In the genomic region with DNA sequence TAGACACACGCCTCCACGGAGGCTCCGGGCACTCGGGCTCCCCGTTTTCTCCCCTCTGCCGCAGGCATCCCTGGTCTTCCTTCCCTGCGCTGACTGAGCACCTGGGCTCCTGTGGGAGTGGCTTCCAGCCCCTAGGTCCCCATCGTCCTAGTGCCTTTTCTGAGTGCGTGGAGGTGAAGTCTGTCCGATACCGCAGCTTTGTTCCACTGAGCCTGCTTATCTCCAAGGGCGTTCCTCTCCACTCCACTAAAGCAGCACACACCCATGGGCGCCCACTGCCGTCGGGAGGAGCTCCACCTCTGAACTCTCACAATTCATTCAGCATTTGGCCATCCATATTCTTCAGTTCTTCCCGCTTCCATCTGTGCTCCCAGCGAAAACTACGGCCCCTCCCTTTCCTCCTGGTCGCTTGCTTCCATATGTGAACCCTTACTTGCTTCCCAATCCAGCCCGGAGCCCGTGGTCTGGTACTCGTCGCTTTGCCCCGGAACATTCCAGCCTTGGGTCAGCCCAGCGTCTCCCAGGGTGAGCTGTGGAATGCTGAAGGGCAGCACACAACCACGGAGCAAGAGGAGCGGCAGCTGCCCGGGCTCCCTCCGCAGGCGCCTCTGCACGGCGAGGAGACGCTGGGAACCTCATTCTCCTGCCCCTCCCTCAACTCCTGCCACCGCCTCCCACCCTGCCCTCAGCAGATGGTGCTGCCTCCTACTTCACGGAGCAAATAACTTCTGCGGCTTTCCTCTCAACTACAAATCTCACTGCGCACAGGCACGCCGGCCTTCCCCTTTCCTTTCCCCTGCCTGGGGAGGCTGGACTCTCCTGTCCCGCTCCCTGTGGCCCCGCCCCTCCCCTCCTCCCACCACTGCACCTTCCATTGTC, we compare ENCODE assay signal across 8 cellular contexts. TPM values are rescaled to one million over a fixed set of nuclear protein-coding genes. Genes with fewer than 3 reads are reported as not detected.
A peak's percentile ranks its signal among the peaks of the same experiment; 100 is the strongest.
DNase-seq lines count a peak whose midpoint lies in the region; ATAC-seq, FAIRE-seq and TF ChIP-seq lines count a peak whose summit lies in the region.

No MANE protein-coding gene starts in this region.

- peak overlapping the region; percentile 29 to 81 for H3K9ac ChIP-seq in kidney (ENCODE audit: low read length in 2 of 2)

- H3K9me3 ChIP-seq in kidney (ENCODE audit: control insufficient read depth in 1 of 2, low read length in 2 of 2) (no peaks in the 10 kb centered on the region), small intestine (ENCODE audit: control insufficient read depth, low read depth) (no peaks in the 10 kb centered on the region)

- intact Hi-C loops in Calu3 (cut with micrococcal nuclease; ENCODE audit: unreplicated experiment) = no loop called here
- intact Hi-C loops in kidney (cut with DNase I) = no loop called here

- H3K27me3 Mint-ChIP-seq in Calu3 (ENCODE audit: unreplicated experiment) = peaks cover 26% of the 10 kb centered on the region

- FAIRE-seq in kidney (lab: Jason Lieb, UNC) (no peak), small intestine (lab: Jason Lieb, UNC) (no peak)

- ATAC-seq in HG03159 (IDR thresholded peaks at IDR 0.05; ENCODE audit: unreplicated experiment) = no peak

- no TSS peak for BruUV-seq in Calu3 (replicated peaks; lab: Mats Ljungman, UMichigan)

- peaks cover 11% of the 10 kb centered on the region for H3K36me3 Mint-ChIP-seq in Calu3 (ENCODE audit: insufficient read depth, unreplicated experiment)

- DNase-seq in Calu3 (peak; percentile 49), T-helper 9 cell (peak; percentile 26), cerebellar cortex (ENCODE audit: low spot score) (peak; percentile 44), kidney (peak; percentile 91), small intestine (peak; percentile 90), GOT3 (lab: John Stamatoyannopoulos, UW) (no peak)
- peak; percentile 40 for DNase-seq in Jurkat, Clone E6-1 (ENCODE audit: low read depth, low spot score)

- 0 to 1% (median 1%) methylated on average over 39 to 41 of the region's 41 CpGs for WGBS in small intestine, 3 donors

- peaks cover 0 to 2% of the 10 kb centered on the region in 2 donors for H3K36me3 ChIP-seq in kidney (ENCODE audit: control insufficient read depth in 1 of 2, insufficient read depth in 2 of 2, low read length in 2 of 2)
- no peaks in the 10 kb centered on the region for H3K36me3 ChIP-seq in small intestine (ENCODE audit: control insufficient read depth in 2 of 2, insufficient read depth in 2 of 2, low read length in 2 of 2)

- H3K4me3 Mint-ChIP-seq in Calu3 (ENCODE audit: low read depth, unreplicated experiment) = peak overlapping the region; percentile 63

- peaks cover 32% of the 10 kb centered on the region for H3K4me1 Mint-ChIP-seq in Calu3 (ENCODE audit: low read depth, unreplicated experiment)

- TF ChIP-seq CTCF in Calu3 (IDR thresholded peaks at IDR 0.05; ENCODE audit: unreplicated experiment) (peak; percentile 17), kidney (IDR thresholded peaks at IDR 0.05; ENCODE audit: borderline replicate concordance, extremely low read depth, insufficient read depth) (no peak)

- peak overlapping the region; percentile 60 to 82 for H3K27ac ChIP-seq in kidney (ENCODE audit: low read depth in 2 of 2, low read length in 2 of 2)
- H3K27ac ChIP-seq in small intestine (ENCODE audit: low read depth in 1 of 2, low read length in 1 of 2) = peak overlapping the region; percentile 86 to 91

- H3K9me3 Mint-ChIP-seq in Calu3 (ENCODE audit: low read depth, unreplicated experiment) = no peaks in the 10 kb centered on the region

- H3K4me1 ChIP-seq in kidney (ENCODE audit: control insufficient read depth in 1 of 2, insufficient read depth in 1 of 2, low read depth in 1 of 2, low read length in 2 of 2) (peaks cover 12 to 17% of the 10 kb centered on the region in 2 donors), small intestine (ENCODE audit: control insufficient read depth in 2 of 2, insufficient read depth in 1 of 2, low read depth in 1 of 2, low read length in 1 of 2) (peaks cover 8% of the 10 kb centered on the region in 2 donors)

- peak overlapping the region; percentile 0 for H3K4me3 ChIP-seq in Jurkat, Clone E6-1 (ENCODE audit: low read length)
- H3K4me3 ChIP-seq in kidney (ENCODE audit: low read length in 2 of 2) (peak overlapping the region; percentile 59 to 79), small intestine (ENCODE audit: low read depth in 1 of 2, low read length in 2 of 2) (peak overlapping the region; percentile 12 to 45)

- no peaks in the 10 kb centered on the region for H3K27me3 ChIP-seq in small intestine (ENCODE audit: control insufficient read depth in 2 of 2, insufficient read depth in 2 of 2, low read length in 2 of 2)

- H3K27ac Mint-ChIP-seq in Calu3 (ENCODE audit: unreplicated experiment) = peak overlapping the region; percentile 32

- CTCF ChIA-PET in Calu3 (lab: Charles Lee) = interaction anchor here (0.7 to 2.8 kb wide), 4 partner anchors 18 to 127 kb away, joined by 3 to 10 read pairs (median 4); no protein-coding TSS in a partner anchor

RNA-seq across cellular contexts. Expression of gene ATP8B2, which starts 27.5 kb away (rescaled TPM):
- total RNA-seq in Calu3 (2022) (9.1 and 9.9 TPM in 2 replicates), kidney (40.9 TPM)
- polyA plus RNA-seq in Jurkat, Clone E6-1 (2012; ENCODE audit: insufficient read depth, insufficient read length) = 15.7 TPM
- polyA plus RNA-seq in kidney (ENCODE audit: insufficient read depth, low read depth, low replicate concordance) (6.2 TPM), small intestine (10 to 100 TPM; 13.8 to 19.7 (median 16.0) TPM)

RNA-seq across cellular contexts. Expression of gene AQP10, which starts 31.9 kb away (rescaled TPM):
- total RNA-seq in Calu3 (2022) = not detected in 2 replicates
- polyA plus RNA-seq in Jurkat, Clone E6-1 (2012; ENCODE audit: insufficient read depth, insufficient read length) = not detected
- total RNA-seq in kidney = not detected
- polyA plus RNA-seq in kidney (ENCODE audit: insufficient read depth, low read depth, low replicate concordance) = not detected
- 100 to 1,000 TPM in 1 of 3 donors, 10 to 100 TPM in 1, 1 to 10 TPM in 1; 2.9 to 103 (median 42.0) TPM for polyA plus RNA-seq in small intestine

RNA-seq across cellular contexts. Expression of gene IL6R, which starts 52.3 kb away (rescaled TPM):
- 5.0 and 8.3 TPM in 2 replicates for total RNA-seq in Calu3 (2022)
- not detected for polyA plus RNA-seq in Jurkat, Clone E6-1 (2012; ENCODE audit: insufficient read depth, insufficient read length)
- 33.0 TPM for total RNA-seq in kidney
- 6.2 TPM for polyA plus RNA-seq in kidney (ENCODE audit: insufficient read depth, low read depth, low replicate concordance)
- 10 to 100 TPM; 10.7 to 21.2 (median 11.6) TPM for polyA plus RNA-seq in small intestine

Comparison
In these comparisons a context has a peak if more than half of its experiments do, and no peak if none do; other contexts are left out.
1. H3K4me3 ChIP-seq: peak in every context shown above with its lines; median percentile 69 in kidney; 28 in small intestine; 0 in Jurkat, Clone E6-1.